ENCODE assay signal across 14 cellular contexts in genomic region chr10:93124580-93125318, GRCh38. TPM values are rescaled to one million over a fixed set of nuclear protein-coding genes. Genes with fewer than 3 reads are reported as not detected.
DNase-seq lines count a peak whose midpoint lies in the region; ATAC-seq and TF ChIP-seq lines count a peak whose summit lies in the region.
"Had no signal": no experiment of that assay in that cellular context is flagged by ENCODE, and none has a peak within 500 bp of the region (broad histone marks: within the 10 kb centered on the region; RNA-seq: fewer than 3 reads in every experiment).

No MANE protein-coding gene starts in this region.

- BruUV-seq in PC-3 (replicated peaks; lab: Mats Ljungman, UMichigan): no TSS peak

- peaks cover 22% of the 10 kb centered on the region for H3K27me3 Mint-ChIP-seq in T-helper 2 cell treated with Interferon-gamma antibody and Interleukin-4, amounts not matched to agents 5 μg/mL and 100 μg/mL, for 36 hours (ENCODE audit: low read depth)

- no peak overlapping the region for H3K27ac ChIP-seq in BLaER1
- H3K27ac ChIP-seq in PC-3 (ENCODE audit: low read length): no peak overlapping the region

- no peaks in the 10 kb centered on the region for H3F3A ChIP-seq in PC-3 (ENCODE audit: low read length, unreplicated experiment)

- H3K9me2 ChIP-seq in PC-3 (replicated peaks; ENCODE audit: low read length): no peaks in the 10 kb centered on the region

- peaks cover 21% of the 10 kb centered on the region for H3K9me3 Mint-ChIP-seq in T-helper 2 cell treated with Interferon-gamma antibody and Interleukin-4, amounts not matched to agents 5 μg/mL and 100 μg/mL, for 36 hours

- CTCF ChIA-PET in PC-3 (lab: Charles Lee): no interaction called here

- H3K9me3 ChIP-seq in BLaER1 (peaks cover 36% of the 10 kb centered on the region), PC-3 (ENCODE audit: low read length) (no peaks in the 10 kb centered on the region)

- no peak for DNase-seq in T-helper 2 cell treated with Interferon-gamma antibody and Interleukin-4, amounts not matched to agents 5 μg/mL and 100 μg/mL, for 36 hours (ENCODE audit: low spot score)
- DNase-seq in NCI-H524 (lab: John Stamatoyannopoulos, UW) (no peak), occipital lobe (lab: John Stamatoyannopoulos, UW) (no peak), PC-3 (no peak)
- DNase-seq: activated T-cell treated with anti-CD3 and anti-CD28 coated beads, Interleukin-2, amount 50 U/mL, for 4 hours; HCEC 1CT; NCI-H774; stimulated activated CD4-positive, alpha-beta T cell treated with anti-CD3 and anti-CD28 coated beads, Interleukin-12 subunit alpha, Interleukin-12 subunit beta, amount 100 ng/mL, for 4 hours; stimulated activated naive CD4-positive, alpha-beta T cell treated with Interleukin-2 at 50 U/mL for 16 hours had no signal

- H3K4me2 ChIP-seq in BLaER1 (peak overlapping the region; percentile 25; the same call in 1 of the 2 replicates), PC-3 (ENCODE audit: low read length) (no peak overlapping the region)

- H3K4me1 ChIP-seq in BLaER1: peaks cover 18% of the 10 kb centered on the region
- no peaks in the 10 kb centered on the region for H3K4me1 ChIP-seq in PC-3 (ENCODE audit: insufficient read depth, low read length)

- no peak for TF ChIP-seq CTCF in PC-3 (conservative IDR thresholded peaks at IDR 0.05; ENCODE audit: low read depth, low read length)

- H3K9ac ChIP-seq in BLaER1 (no peak overlapping the region), PC-3 (ENCODE audit: low read length) (no peak overlapping the region)

- ATAC-seq in GM19395 (IDR thresholded peaks at IDR 0.05; ENCODE audit: unreplicated experiment) (peak; percentile 93), HG03354 (IDR thresholded peaks at IDR 0.05; ENCODE audit: poor library complexity, severe bottlenecking, unreplicated experiment) (peak; percentile 55), PC-3 (no peak), GM18909 (IDR thresholded peaks at IDR 0.05; ENCODE audit: poor library complexity, unreplicated experiment) (no peak)
- ATAC-seq: activated T-cell treated with anti-CD3 and anti-CD28 coated beads, Interleukin-2, amount 50 U/mL, for 4 hours had no signal

- POLR2A ChIA-PET in PC-3 (lab: Charles Lee; ENCODE audit: unreplicated experiment): no interaction called here

- H2AFZ ChIP-seq in PC-3 (ENCODE audit: low read length): no peak overlapping the region

- H4K20me1 ChIP-seq in BLaER1 (no peaks in the 10 kb centered on the region), PC-3 (ENCODE audit: low read length) (no peaks in the 10 kb centered on the region)

- intact Hi-C loops in PC-3 (cut with micrococcal nuclease): no loop called here

- peaks cover 4% of the 10 kb centered on the region for H3K36me3 Mint-ChIP-seq in T-helper 2 cell treated with Interferon-gamma antibody and Interleukin-4, amounts not matched to agents 5 μg/mL and 100 μg/mL, for 36 hours (ENCODE audit: low read depth)

- no peaks in the 10 kb centered on the region for H3K79me2 ChIP-seq in PC-3 (ENCODE audit: low read length)

- no peak overlapping the region for H3K4me3 ChIP-seq in BLaER1
- no peak overlapping the region for H3K4me3 ChIP-seq in PC-3 (ENCODE audit: low read length)

- peaks cover 3% of the 10 kb centered on the region for H3K4me1 Mint-ChIP-seq in T-helper 2 cell treated with Interferon-gamma antibody and Interleukin-4, amounts not matched to agents 5 μg/mL and 100 μg/mL, for 36 hours (ENCODE audit: low read depth)

- peak overlapping the region; percentile 6 for H3K27ac Mint-ChIP-seq in T-helper 2 cell treated with Interferon-gamma antibody and Interleukin-4, amounts not matched to agents 5 μg/mL and 100 μg/mL, for 36 hours

- H3K4me3 Mint-ChIP-seq in T-helper 2 cell treated with Interferon-gamma antibody and Interleukin-4, amounts not matched to agents 5 μg/mL and 100 μg/mL, for 36 hours: peak overlapping the region; percentile 33
- H3K4me3 Mint-ChIP-seq: activated T-cell treated with anti-CD3 and anti-CD28 coated beads, Interleukin-2, amount 50 U/mL, for 4 hours had no signal

- H3K27me3 ChIP-seq in BLaER1 (no peaks in the 10 kb centered on the region), PC-3 (ENCODE audit: low read length) (no peaks in the 10 kb centered on the region)

- no peaks in the 10 kb centered on the region for H3K36me3 ChIP-seq in BLaER1
- no peaks in the 10 kb centered on the region; the same call in 1 of the 2 replicates for H3K36me3 ChIP-seq in PC-3 (ENCODE audit: low read depth, low read length)

RNA-seq across cellular contexts. Expression of gene CYP26A1, which starts 51.1 kb away (rescaled TPM):
- total RNA-seq in occipital lobe (10.0 TPM), PC-3 (2014; rRNA removed) (0.26 TPM in 1 of 2 replicates, not detected in the other)
- total RNA-seq: activated T-cell treated with anti-CD3 and anti-CD28 coated beads, Interleukin-2, amount 50 U/mL, for 4 hours; T-helper 2 cell treated with Interferon-gamma antibody and Interleukin-4, amounts not matched to agents 100 ng/mL and 5 ng/mL, for 36 hours had no signal

Comparison
In these comparisons a context has a peak if more than half of its experiments do, and no peak if none do; other contexts are left out.
1. ATAC-seq: peak in GM19395 (single experiment) and HG03354 (single experiment); none in PC-3 (single experiment) and GM18909 (single experiment).